ENCODE assay signal across 22 cellular contexts in the genomic region with DNA sequence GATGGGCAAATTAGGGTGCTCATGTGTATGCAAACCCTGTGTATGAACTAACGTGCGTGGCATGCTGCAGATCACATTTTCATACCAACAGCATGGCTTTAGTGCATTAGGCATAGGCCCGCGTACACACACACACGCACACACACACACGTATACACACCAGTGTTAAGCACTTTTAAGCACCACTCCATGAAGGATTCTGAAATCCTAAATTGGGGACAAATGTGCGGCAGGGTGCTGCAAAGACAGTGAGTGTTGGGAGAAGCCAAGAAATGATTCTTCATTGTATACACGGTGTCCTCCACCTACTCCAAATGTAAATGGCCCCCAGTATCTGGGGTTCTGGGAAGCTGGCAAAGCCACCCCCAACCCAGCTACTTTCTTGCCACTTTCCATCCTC.
DNase-seq lines count a peak whose midpoint lies in the region; ATAC-seq and TF ChIP-seq lines count a peak whose summit lies in the region.
"Had no signal": no experiment of that assay in that cellular context is flagged by ENCODE, and none has a peak within 500 bp of the region (broad histone marks: within the 10 kb centered on the region; RNA-seq: fewer than 3 reads in every experiment).

No MANE protein-coding gene starts in this region.

- TF ChIP-seq POLR2A in spleen (IDR thresholded peaks at IDR 0.05) = no peak

- no peak overlapping the region for H2AFZ ChIP-seq in Karpas-422 (ENCODE audit: low read length)
- peak overlapping the region; percentile 78 for H2AFZ ChIP-seq in SU-DHL-6 (ENCODE audit: low read depth, low read length, severe bottlenecking)

- H3K79me2 ChIP-seq in Karpas-422 (ENCODE audit: low read length) = no peaks in the 10 kb centered on the region
- no peaks in the 10 kb centered on the region for H3K79me2 ChIP-seq in SU-DHL-6 (ENCODE audit: insufficient read depth, low read length)

- H3K9me2 ChIP-seq in Karpas-422 (replicated peaks; ENCODE audit: insufficient read depth, low read length) (no peaks in the 10 kb centered on the region), SU-DHL-6 (replicated peaks; ENCODE audit: insufficient read depth, low read length) (no peaks in the 10 kb centered on the region)

- no peak for ATAC-seq in HG02884 (IDR thresholded peaks at IDR 0.05; ENCODE audit: unreplicated experiment)

- H3K4me3 ChIP-seq in Karpas-422 (ENCODE audit: low read length) = no peak overlapping the region
- H3K4me3 ChIP-seq in SU-DHL-6 (ENCODE audit: insufficient read depth, low read length, poor library complexity, severe bottlenecking) = no peak overlapping the region
- H3K4me3 ChIP-seq in spleen = no peak overlapping the region
- H3K4me3 ChIP-seq: GM12878 had no signal

- 75 to 87% (median 85%) methylated on average over 8 of the region's 8 CpGs for WGBS in spleen, 5 donors

- H3K27ac Mint-ChIP-seq in mesothelial cell of epicardium = peak overlapping the region; percentile 64
- H3K27ac Mint-ChIP-seq in activated CD4-positive, alpha-beta T cell treated with anti-CD3 and anti-CD28 coated beads, Interleukin-2, amount 10 ng/mL, durations not matched to agents 24 days and 14 days = no peak overlapping the region

- peaks cover 36% of the 10 kb centered on the region for H3K4me1 Mint-ChIP-seq in mesothelial cell of epicardium
- H3K4me1 Mint-ChIP-seq in activated CD4-positive, alpha-beta T cell treated with anti-CD3 and anti-CD28 coated beads, Interleukin-2, amount 10 ng/mL, durations not matched to agents 24 days and 14 days = no peaks in the 10 kb centered on the region

- H3K4me2 ChIP-seq in Karpas-422 (ENCODE audit: low read depth, low read length, poor library complexity, severe bottlenecking) = no peak overlapping the region
- no peak overlapping the region for H3K4me2 ChIP-seq in SU-DHL-6 (ENCODE audit: low read depth, low read length, poor library complexity, severe bottlenecking)

- H3F3A ChIP-seq in SU-DHL-6 (ENCODE audit: insufficient read depth) = no peaks in the 10 kb centered on the region

- no peaks in the 10 kb centered on the region for H3K27me3 Mint-ChIP-seq in mesothelial cell of epicardium (ENCODE audit: low read depth)
- peaks cover 10% of the 10 kb centered on the region for H3K27me3 Mint-ChIP-seq in activated CD4-positive, alpha-beta T cell treated with anti-CD3 and anti-CD28 coated beads, Interleukin-2, amount 10 ng/mL, durations not matched to agents 24 days and 14 days
- H3K27me3 Mint-ChIP-seq: CD4-positive, alpha-beta memory T cell had no signal

- H3K27ac ChIP-seq in Karpas-422 (ENCODE audit: low read length) = no peak overlapping the region
- H3K27ac ChIP-seq in SU-DHL-6 (ENCODE audit: low read depth, low read length) = no peak overlapping the region
- no peak overlapping the region for H3K27ac ChIP-seq in spleen
- H3K27ac ChIP-seq: HL-60, RWPE1 had no signal

- TF ChIP-seq CTCF in SU-DHL-6 (IDR thresholded peaks at IDR 0.05; ENCODE audit: insufficient read depth, low read length, poor library complexity, severe bottlenecking) (no peak), mesothelial cell of epicardium (IDR thresholded peaks at IDR 0.05; ENCODE audit: unreplicated experiment) (no peak), spleen (IDR thresholded peaks at IDR 0.05 in 8 of 11, conservative IDR thresholded peaks at IDR 0.05 in 3 of 11) (no peak)

- no peaks in the 10 kb centered on the region for H3K9me3 ChIP-seq in Karpas-422 (ENCODE audit: low read length)
- H3K9me3 ChIP-seq in SU-DHL-6 (ENCODE audit: insufficient read depth, low read length) = no peaks in the 10 kb centered on the region
- no peaks in the 10 kb centered on the region for H3K9me3 ChIP-seq in spleen

- no peak overlapping the region for H3K4me3 Mint-ChIP-seq in mesothelial cell of epicardium
- H3K4me3 Mint-ChIP-seq in activated CD4-positive, alpha-beta T cell treated with anti-CD3 and anti-CD28 coated beads, Interleukin-2, amount 10 ng/mL, durations not matched to agents 24 days and 14 days = no peak overlapping the region
- H3K4me3 Mint-ChIP-seq: CD4-positive, alpha-beta memory T cell had no signal

- H3K9ac ChIP-seq in Karpas-422 (ENCODE audit: low read length) (no peak overlapping the region; the same call in 1 of the 2 replicates), SU-DHL-6 (ENCODE audit: low read length) (no peak overlapping the region)

- no peaks in the 10 kb centered on the region for H3K27me3 ChIP-seq in Karpas-422 (ENCODE audit: low read length)
- H3K27me3 ChIP-seq in SU-DHL-6 (ENCODE audit: low read length) = no peaks in the 10 kb centered on the region
- peaks cover 0 to 9% (median 0%) of the 10 kb centered on the region in 7 donors for H3K27me3 ChIP-seq in spleen (replicated peaks in 1 of 7)

- no peaks in the 10 kb centered on the region for H3K36me3 ChIP-seq in Karpas-422 (ENCODE audit: insufficient read depth, low read length)
- H3K36me3 ChIP-seq in SU-DHL-6 (ENCODE audit: low read length) = no peaks in the 10 kb centered on the region
- H3K36me3 ChIP-seq in spleen = no peaks in the 10 kb centered on the region

- H3K4me1 ChIP-seq in Karpas-422 (ENCODE audit: low read length) (peaks cover 12% of the 10 kb centered on the region), spleen (peaks cover 0 to 22% (median 9%) of the 10 kb centered on the region in 6 donors)

- DNase-seq in Karpas-422 (peak; percentile 61), mesothelial cell of epicardium (ENCODE audit: low spot score in 2 of 2, unreplicated experiment in 2 of 2) (no peak), spleen (peak; percentile 25)
- no peak for DNase-seq in stimulated activated CD8-positive, alpha-beta memory T cell treated with anti-CD3 and anti-CD28 coated beads, Interleukin-4, amount 100 ng/mL, for 48 hours
- no peak for DNase-seq in activated T-cell treated with anti-CD3 and anti-CD28 coated beads, Interleukin-2, amount 50 U/mL, for 1 hour
- no peak for DNase-seq in activated CD4-positive, alpha-beta T cell treated with anti-CD3 and anti-CD28 coated beads, Interleukin-2, amount 10 ng/mL, durations not matched to agents 24 days and 14 days
- DNase-seq: C1 segment of cervical spinal cord; CD4-positive, alpha-beta memory T cell; COR-L47; GDM1; HCEC 1CT; Kasumi-1; MV-4-11; NCI-H2029; NCI-H446 treated with DMSO at 0.1 percent for 48 hours; NCI-H82; SHP77 had no signal

- intact Hi-C loops in spleen (cut with DNase I; ENCODE audit: low total_unique reads) = no loop called here
- intact Hi-C loops in activated CD4-positive, alpha-beta T cell treated with anti-CD3 and anti-CD28 coated beads, Interleukin-2, amount 10 ng/mL, durations not matched to agents 24 days and 14 days (cut with micrococcal nuclease) = no loop called here

- H3K36me3 Mint-ChIP-seq in mesothelial cell of epicardium = no peaks in the 10 kb centered on the region
- H3K36me3 Mint-ChIP-seq in activated CD4-positive, alpha-beta T cell treated with anti-CD3 and anti-CD28 coated beads, Interleukin-2, amount 10 ng/mL, durations not matched to agents 24 days and 14 days (ENCODE audit: low read depth) = no peaks in the 10 kb centered on the region
- H3K36me3 Mint-ChIP-seq: CD4-positive, alpha-beta memory T cell had no signal

- no peaks in the 10 kb centered on the region for H4K20me1 ChIP-seq in Karpas-422 (ENCODE audit: insufficient read depth, low read depth, low read length)
- no peaks in the 10 kb centered on the region for H4K20me1 ChIP-seq in SU-DHL-6 (ENCODE audit: low read depth, low read length)

- no peaks in the 10 kb centered on the region for H3K9me3 Mint-ChIP-seq in mesothelial cell of epicardium
- H3K9me3 Mint-ChIP-seq in activated CD4-positive, alpha-beta T cell treated with anti-CD3 and anti-CD28 coated beads, Interleukin-2, amount 10 ng/mL, durations not matched to agents 24 days and 14 days = no peaks in the 10 kb centered on the region
- H3K9me3 Mint-ChIP-seq: CD4-positive, alpha-beta memory T cell had no signal

Comparison
In these comparisons a context has a peak if more than half of its experiments do, and no peak if none do; other contexts are left out.
1. DNase-seq: peak in Karpas-422 (single experiment) and spleen (single experiment); none in mesothelial cell of epicardium (0 of 2), stimulated activated CD8-positive, alpha-beta memory T cell treated with anti-CD3 and anti-CD28 coated beads, Interleukin-4, amount 100 ng/mL, for 48 hours (single experiment), activated T-cell treated with anti-CD3 and anti-CD28 coated beads, Interleukin-2, amount 50 U/mL, for 1 hour (single experiment) and activated CD4-positive, alpha-beta T cell treated with anti-CD3 and anti-CD28 coated beads, Interleukin-2, amount 10 ng/mL, durations not matched to agents 24 days and 14 days (single experiment).